ENCODE assay signal across 9 cellular contexts in the genomic region with DNA sequence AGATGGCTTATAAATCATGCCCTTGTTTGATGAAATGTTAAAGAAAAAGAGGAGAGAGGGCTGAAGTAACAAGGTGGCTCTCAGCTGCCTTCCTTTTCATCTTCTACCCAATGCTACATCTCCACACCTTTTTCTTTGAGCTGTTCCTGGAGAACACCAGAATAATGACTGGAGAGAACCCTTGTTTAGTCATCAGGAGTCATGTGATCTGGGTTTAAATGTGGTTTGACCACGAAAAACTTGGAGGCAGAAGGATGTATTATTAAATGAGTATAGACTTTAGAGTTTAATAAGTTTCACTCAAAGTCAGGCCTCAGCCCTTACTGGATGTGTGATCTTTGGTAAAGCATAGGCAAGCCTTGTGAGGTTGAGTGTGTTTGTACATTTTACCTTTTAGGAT.
DNase-seq lines count a peak whose midpoint lies in the region; ATAC-seq and TF ChIP-seq lines count a peak whose summit lies in the region.
"Had no signal": no experiment of that assay in that cellular context is flagged by ENCODE, and none has a peak within 500 bp of the region (broad histone marks: within the 10 kb centered on the region; RNA-seq: fewer than 3 reads in every experiment).

No MANE protein-coding gene starts in this region.

- H3K27ac ChIP-seq in DND-41 (ENCODE audit: low read length) = peak overlapping the region; percentile 32
- H3K27ac ChIP-seq in OCI-LY7 (ENCODE audit: low read depth, low read length, poor library complexity, severe bottlenecking) = no peak overlapping the region
- no peak overlapping the region for H3K27ac ChIP-seq in upper lobe of right lung

- BruUV-seq in OCI-LY7 (replicated peaks; lab: Mats Ljungman, UMichigan) = no TSS peak

- no peaks in the 10 kb centered on the region for H3K79me2 ChIP-seq in DND-41 (ENCODE audit: insufficient read depth, low read length)
- no peaks in the 10 kb centered on the region for H3K79me2 ChIP-seq in OCI-LY7 (ENCODE audit: insufficient read depth, low read depth, low read length)

- H3K4me3 ChIP-seq in DND-41 (ENCODE audit: low read depth in 1 of 2, low read length in 2 of 2) (no peak overlapping the region), OCI-LY7 (ENCODE audit: low read depth, low read length, poor library complexity, severe bottlenecking) (no peak overlapping the region), fibroblast of pulmonary artery (replicated peaks; ENCODE audit: low read depth, low read length) (no peak overlapping the region), upper lobe of right lung (no peak overlapping the region)

- intact Hi-C loops in OCI-LY7 (cut with micrococcal nuclease; ENCODE audit: unreplicated experiment) = no loop called here
- intact Hi-C loops in upper lobe of right lung (cut with DNase I) = no loop called here

- H3K9me3 ChIP-seq in DND-41 (ENCODE audit: insufficient read depth, low read length, severe bottlenecking) = no peaks in the 10 kb centered on the region
- no peaks in the 10 kb centered on the region for H3K9me3 ChIP-seq in OCI-LY7 (ENCODE audit: low read length)
- H3K9me3 ChIP-seq in upper lobe of right lung = no peaks in the 10 kb centered on the region

- peak overlapping the region; percentile 11; the same call in 1 of the 2 replicates for H2AFZ ChIP-seq in DND-41 (ENCODE audit: low read depth, low read length)
- H2AFZ ChIP-seq in OCI-LY7 (ENCODE audit: low read length) = peak overlapping the region; percentile 76; the same call in 1 of the 2 replicates

- H3K27me3 ChIP-seq in DND-41 (ENCODE audit: insufficient read depth, low read length, poor library complexity) (no peaks in the 10 kb centered on the region), upper lobe of right lung (no peaks in the 10 kb centered on the region)

- TF ChIP-seq CTCF in DND-41 (IDR thresholded peaks at IDR 0.05; ENCODE audit: borderline replicate concordance, extremely low read depth, low read length, poor library complexity, severe bottlenecking) (no peak), OCI-LY7 (conservative IDR thresholded peaks at IDR 0.05; ENCODE audit: low read length) (no peak), fibroblast of pulmonary artery (IDR thresholded peaks at IDR 0.05; ENCODE audit: low read length, missing control alignments) (no peak), upper lobe of right lung (IDR thresholded peaks at IDR 0.05) (no peak), omental fat pad (IDR thresholded peaks at IDR 0.05) (no peak)

- DNase-seq in DND-41 (no peak), H4 (ENCODE audit: low spot score) (peak; percentile 55), OCI-LY7 (ENCODE audit: low spot score) (no peak), fibroblast of pulmonary artery (ENCODE audit: low read depth) (peak; percentile 24), midbrain (lab: John Stamatoyannopoulos, UW) (no peak), upper lobe of right lung (no peak), GM19240 (ENCODE audit: insufficient read length, low spot score) (no peak), omental fat pad (ENCODE audit: low spot score) (no peak)
- DNase-seq: effector CD8-positive, alpha-beta T cell had no signal

- H3K4me2 ChIP-seq in DND-41 (ENCODE audit: insufficient read depth, low read length) (no peak overlapping the region), OCI-LY7 (ENCODE audit: low read length) (peak overlapping the region; percentile 23; the same call in 1 of the 2 replicates)

- no peaks in the 10 kb centered on the region for H3K9me2 ChIP-seq in OCI-LY7 (ENCODE audit: insufficient read depth, low read length)

- POLR2A ChIA-PET in OCI-LY7 (lab: Charles Lee) = interaction anchor here (0.6 to 1.3 kb wide), 4 partner anchors 9 to 630 kb away, joined by 3 to 7 read pairs (median 4); no protein-coding TSS in a partner anchor

- H3K9ac ChIP-seq in DND-41 (ENCODE audit: low read depth, low read length) = no peak overlapping the region

- no peaks in the 10 kb centered on the region for H4K20me1 ChIP-seq in DND-41 (ENCODE audit: insufficient read depth, low read length)
- no peaks in the 10 kb centered on the region for H4K20me1 ChIP-seq in OCI-LY7 (ENCODE audit: insufficient read depth, low read length)

- CTCF ChIA-PET in OCI-LY7 (lab: Charles Lee; ENCODE audit: unreplicated experiment) = no interaction called here

- H3K36me3 ChIP-seq in DND-41 (ENCODE audit: insufficient read depth, low read length) (no peaks in the 10 kb centered on the region), OCI-LY7 (ENCODE audit: insufficient read depth, low read length) (no peaks in the 10 kb centered on the region), upper lobe of right lung (no peaks in the 10 kb centered on the region)

- H3K4me1 ChIP-seq in DND-41 (ENCODE audit: insufficient read depth, low read length) (peaks cover 33% of the 10 kb centered on the region), OCI-LY7 (ENCODE audit: insufficient read depth, low read length, poor library complexity, severe bottlenecking) (no peaks in the 10 kb centered on the region), upper lobe of right lung (peaks cover 13% of the 10 kb centered on the region)

- ATAC-seq in DND-41 (ENCODE audit: insufficient read depth, low read depth) = peak; percentile 55
- no peak for ATAC-seq in upper lobe of right lung
- no peak for ATAC-seq in omental fat pad (ENCODE audit: low FRiP score)

Comparison
In these comparisons a context has a peak if more than half of its experiments do, and no peak if none do; other contexts are left out.
1. DNase-seq: peak in H4 (single experiment) and fibroblast of pulmonary artery (single experiment); none in DND-41 (single experiment), OCI-LY7 (single experiment), midbrain (single experiment), upper lobe of right lung (single experiment), GM19240 (single experiment) and omental fat pad (single experiment).